In the genomic region with DNA sequence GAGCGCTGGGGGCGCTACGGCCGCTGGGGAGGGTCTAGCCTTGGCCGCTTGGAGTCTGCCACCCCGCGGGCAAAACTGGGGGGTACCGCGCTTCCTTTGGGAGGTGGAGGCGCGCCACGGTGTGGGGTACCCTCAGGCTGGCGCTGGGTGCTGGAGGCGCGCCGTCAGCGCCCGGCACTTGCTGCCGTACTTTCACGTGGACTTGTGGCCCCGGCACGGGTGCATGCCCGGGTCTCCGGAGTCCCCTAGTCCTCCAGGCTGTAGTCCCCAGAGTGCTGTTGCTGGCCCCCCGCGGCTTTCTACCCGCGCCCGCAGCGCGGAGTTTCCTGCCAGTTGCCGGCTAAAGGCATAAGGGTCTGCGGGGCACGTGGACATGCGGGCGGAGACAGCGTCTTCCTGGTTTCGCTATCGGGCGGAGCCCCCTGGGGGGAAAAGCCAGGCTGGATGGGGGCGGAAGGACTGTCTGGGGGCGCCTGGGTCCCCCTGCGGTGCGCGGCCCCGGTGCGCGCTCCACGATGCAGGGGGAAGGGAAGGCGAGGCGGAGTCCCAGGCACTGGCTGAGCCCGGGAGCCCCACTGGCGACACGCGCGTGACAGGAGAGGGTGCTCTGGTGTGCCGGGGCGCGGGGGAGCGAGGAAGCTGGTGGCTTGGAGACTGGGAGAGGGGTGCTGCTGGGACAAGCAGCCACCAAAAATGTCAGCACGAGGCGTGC, we compare ENCODE assay signal across 8 cellular contexts. TPM values are rescaled to one million over a fixed set of nuclear protein-coding genes. Genes with fewer than 3 reads are reported as not detected.
DNase-seq lines count a peak whose midpoint lies in the region; ATAC-seq and TF ChIP-seq lines count a peak whose summit lies in the region.

No MANE protein-coding gene starts in this region.

- H3K9ac ChIP-seq in NT2/D1 (ENCODE audit: insufficient read length, low read depth) (peak overlapping the region; percentile 87), neural progenitor cell (no peak overlapping the region)

- no peak for TF ChIP-seq CTCF in foreskin fibroblast (IDR thresholded peaks at IDR 0.05; ENCODE audit: low read depth, low read length)
- peak; percentile 7 for TF ChIP-seq CTCF in neural progenitor cell (IDR thresholded peaks at IDR 0.05)

- peaks cover 32% of the 10 kb centered on the region for H3F3A ChIP-seq in neural progenitor cell (ENCODE audit: low read depth)

- peaks cover 9% of the 10 kb centered on the region for H4K20me1 ChIP-seq in neural progenitor cell (ENCODE audit: low read depth)

- no peak overlapping the region for H3K27ac Mint-ChIP-seq in neural progenitor cell

- no peaks in the 10 kb centered on the region for H3K9me3 Mint-ChIP-seq in neural progenitor cell

- H3K4me2 ChIP-seq in neural progenitor cell: peak overlapping the region; percentile 99

- H3K36me3 Mint-ChIP-seq in neural progenitor cell: no peaks in the 10 kb centered on the region

- H3K27ac ChIP-seq in neural progenitor cell (no peak overlapping the region), temporal lobe (ENCODE audit: low read depth, low read length) (peak overlapping the region; percentile 65)

- peak overlapping the region; percentile 85 for H3K4me3 Mint-ChIP-seq in neural progenitor cell

- H3K4me1 Mint-ChIP-seq in neural progenitor cell: peaks cover 3% of the 10 kb centered on the region

- peak overlapping the region; percentile 99 for H2AFZ ChIP-seq in neural progenitor cell (replicated peaks)

- DNase-seq in A172 (ENCODE audit: low spot score) (peak; percentile 35), NT2/D1 (ENCODE audit: low read depth, low spot score) (no peak), foreskin fibroblast (peak in 1 of 2 donors; percentile 46), neural progenitor cell (ENCODE audit: low spot score) (peak; percentile 69)
- peak; percentile 8 to 13 for DNase-seq in activated T-helper 1 cell treated with anti-CD3 and anti-CD28 coated beads, Interleukin-2, amount 50 U/mL, for 16 hours (ENCODE audit: low read depth in 1 of 2, low spot score in 1 of 2)

- TF ChIP-seq POLR2A in GM15510 (IDR thresholded peaks at IDR 0.05; ENCODE audit: borderline replicate concordance, extremely low read depth, insufficient read length): peak; percentile 6

- peaks cover 29% of the 10 kb centered on the region for H3K27me3 Mint-ChIP-seq in neural progenitor cell (ENCODE audit: insufficient read depth, low read depth)

- no peaks in the 10 kb centered on the region for H3K36me3 ChIP-seq in NT2/D1 (ENCODE audit: insufficient read depth, insufficient read length, low read length)
- no peaks in the 10 kb centered on the region for H3K36me3 ChIP-seq in neural progenitor cell

- peak; percentile 37 for ATAC-seq in HG02885 (IDR thresholded peaks at IDR 0.05; ENCODE audit: poor library complexity, unreplicated experiment)

- H3K79me2 ChIP-seq in neural progenitor cell (ENCODE audit: low read depth): no peaks in the 10 kb centered on the region

- H3K27me3 ChIP-seq in NT2/D1 (ENCODE audit: insufficient read depth, insufficient read length): peaks cover 22% of the 10 kb centered on the region
- peaks cover 51% of the 10 kb centered on the region for H3K27me3 ChIP-seq in neural progenitor cell

- H3K4me1 ChIP-seq in NT2/D1 (ENCODE audit: insufficient read depth, insufficient read length): peaks cover 11% of the 10 kb centered on the region
- peaks cover 17% of the 10 kb centered on the region for H3K4me1 ChIP-seq in neural progenitor cell

- no peaks in the 10 kb centered on the region for H3K9me3 ChIP-seq in NT2/D1 (ENCODE audit: insufficient read depth, low read length)
- no peaks in the 10 kb centered on the region for H3K9me3 ChIP-seq in neural progenitor cell (ENCODE audit: low read depth)

- H3K4me3 ChIP-seq in NT2/D1 (ENCODE audit: insufficient read length, low read depth): peak overlapping the region; percentile 77
- peak overlapping the region; percentile 68 to 72 for H3K4me3 ChIP-seq in foreskin fibroblast (ENCODE audit: low read depth in 1 of 2, low read length in 2 of 2)
- peak overlapping the region; percentile 68 for H3K4me3 ChIP-seq in neural progenitor cell

RNA-seq across cellular contexts. Expression of a gene that starts 0.7 kb away (rescaled TPM):
- 1.1 and 1.5 TPM in 2 replicates for total RNA-seq in A172 (2014; rRNA removed; shearing (Covaris generic))
- total RNA-seq in neural progenitor cell (ENCODE audit: low replicate concordance) (0.36 and 0.71 TPM in 2 replicates), temporal lobe (0.74 TPM)
